Comparison of ENCODE assay signal across 8 cellular contexts in genomic region chr17:58005031-58005727, GRCh38. TPM values are rescaled to one million over a fixed set of nuclear protein-coding genes. Genes with fewer than 3 reads are reported as not detected.
A peak's percentile ranks its signal among the peaks of the same experiment; 100 is the strongest.
DNase-seq lines count a peak whose midpoint lies in the region; ATAC-seq and TF ChIP-seq lines count a peak whose summit lies in the region.

No MANE protein-coding gene starts in this region.

- H3K27ac ChIP-seq in OCI-LY1 (ENCODE audit: low read depth, low read length, poor library complexity, severe bottlenecking) (no peak overlapping the region), endodermal cell (ENCODE audit: low read depth, low read length) (no peak overlapping the region), prostate gland (peak overlapping the region; percentile 99)

- peak overlapping the region; percentile 91 for H3K4me2 ChIP-seq in OCI-LY1 (ENCODE audit: low read length)

- DNase-seq in GM03348 (ENCODE audit: low spot score) (peak; percentile 15), endodermal cell (no peak), prostate gland (ENCODE audit: low spot score) (no peak), C1 segment of cervical spinal cord (lab: John Stamatoyannopoulos, UW) (no peak), NCI-H345 (lab: John Stamatoyannopoulos, UW) (no peak)
- no peak for DNase-seq in stimulated activated CD4-positive, alpha-beta T cell treated with anti-CD3 and anti-CD28 coated beads, Interleukin-2, amount 100 ng/mL, for 48 hours

- H3K9me3 ChIP-seq in OCI-LY1 (ENCODE audit: low read length) = no peaks in the 10 kb centered on the region
- no peaks in the 10 kb centered on the region for H3K9me3 ChIP-seq in endodermal cell (ENCODE audit: control insufficient read depth, low read length)
- H3K9me3 ChIP-seq in prostate gland = no peaks in the 10 kb centered on the region

- no peaks in the 10 kb centered on the region for H3K9me3 Mint-ChIP-seq in endodermal cell

- intact Hi-C loops in prostate gland (cut with DNase I) = loop anchor here (10.0 kb wide), 2 partner anchors 110 to 880 kb away; no protein-coding TSS in a partner anchor

- H3K4me3 Mint-ChIP-seq in endodermal cell = peak overlapping the region; percentile 100

- no peaks in the 10 kb centered on the region for H3K27me3 Mint-ChIP-seq in endodermal cell (ENCODE audit: insufficient read depth)

- H4K20me1 ChIP-seq in OCI-LY1 (ENCODE audit: insufficient read depth, low read length) = no peaks in the 10 kb centered on the region; the same call in 1 of the 2 replicates

- peaks cover 25% of the 10 kb centered on the region; the same call in 1 of the 2 replicates for H3F3A ChIP-seq in OCI-LY1 (ENCODE audit: insufficient read depth, low read length)

- H3K9ac ChIP-seq in OCI-LY1 (ENCODE audit: low read length) = peak overlapping the region; percentile 99
- H3K9ac ChIP-seq in endodermal cell (ENCODE audit: extremely low read depth, low read length, poor library complexity, severe bottlenecking) = peak overlapping the region; percentile 98

- peak overlapping the region; percentile 93 for H3K4me3 ChIP-seq in OCI-LY1 (ENCODE audit: low read depth, low read length, poor library complexity, severe bottlenecking)
- H3K4me3 ChIP-seq in endodermal cell (ENCODE audit: low read length) = peak overlapping the region; percentile 96
- peak overlapping the region; percentile 82 to 98 for H3K4me3 ChIP-seq in prostate gland

- no peak for ATAC-seq in GM21390 (IDR thresholded peaks at IDR 0.05; ENCODE audit: unreplicated experiment)

- H3K36me3 Mint-ChIP-seq in endodermal cell (ENCODE audit: low read depth) = peaks cover 54% of the 10 kb centered on the region

- H3K27ac Mint-ChIP-seq in endodermal cell = peak overlapping the region; percentile 100

- peaks cover 40% of the 10 kb centered on the region for H3K4me1 Mint-ChIP-seq in endodermal cell

- TF ChIP-seq POLR2A in prostate gland (IDR thresholded peaks at IDR 0.05) = no peak

- H3K36me3 ChIP-seq in OCI-LY1 (ENCODE audit: insufficient read depth, low read length) (peaks cover 68% of the 10 kb centered on the region), endodermal cell (ENCODE audit: control insufficient read depth, insufficient read depth, low read length) (peaks cover 58% of the 10 kb centered on the region), prostate gland (peaks cover 3 to 8% of the 10 kb centered on the region in 2 donors)

- no peaks in the 10 kb centered on the region for H3K9me2 ChIP-seq in OCI-LY1 (ENCODE audit: low read depth, low read length)

- TF ChIP-seq CTCF in OCI-LY1 (IDR thresholded peaks at IDR 0.05; ENCODE audit: low read length) = no peak
- TF ChIP-seq CTCF in endodermal cell (conservative IDR thresholded peaks at IDR 0.05) = no peak
- no peak for TF ChIP-seq CTCF in prostate gland (IDR thresholded peaks at IDR 0.05)

- H3K27me3 ChIP-seq in OCI-LY1 (ENCODE audit: insufficient read depth, low read length) = no peaks in the 10 kb centered on the region
- H3K27me3 ChIP-seq in endodermal cell (ENCODE audit: control insufficient read depth, insufficient read depth, low read length, poor library complexity, severe bottlenecking) = no peaks in the 10 kb centered on the region
- H3K27me3 ChIP-seq in prostate gland (replicated peaks; ENCODE audit: insufficient read depth) = no peaks in the 10 kb centered on the region

- peaks cover 52% of the 10 kb centered on the region for H3K4me1 ChIP-seq in OCI-LY1 (ENCODE audit: insufficient read depth, low read length, severe bottlenecking)
- H3K4me1 ChIP-seq in endodermal cell (ENCODE audit: control insufficient read depth, insufficient read depth, low read length) = peaks cover 13% of the 10 kb centered on the region
- H3K4me1 ChIP-seq in prostate gland (replicated peaks) = peaks cover 25% of the 10 kb centered on the region

- no peak overlapping the region for H2AFZ ChIP-seq in OCI-LY1 (ENCODE audit: low read length)

- WGBS in endodermal cell (ENCODE audit: insufficient coverage in 1 of 2, insufficient read length in 1 of 2), 2 experiments = 46 to 62% methylated on average over 11 of the region's 12 CpGs
- 35% methylated on average over 12 of the region's 12 CpGs for WGBS in prostate gland

- peaks cover 35% of the 10 kb centered on the region for H3K79me2 ChIP-seq in OCI-LY1 (ENCODE audit: insufficient read depth, low read length)

RNA-seq across cellular contexts. Expression of gene SRSF1, which starts 1.9 kb away (rescaled TPM):
- 100 to 1,000 TPM; 339 to 361 TPM for total RNA-seq in endodermal cell
- polyA plus RNA-seq in endodermal cell (2013, experiment 1 of 2) = 250 TPM
- polyA plus RNA-seq in endodermal cell (2013, experiment 2 of 2) = 209 TPM
- 100 to 1,000 TPM; 136 to 151 TPM for total RNA-seq in prostate gland

RNA-seq across cellular contexts. Expression of gene VEZF1, which starts 17.1 kb away (rescaled TPM):
- total RNA-seq in endodermal cell (10 to 100 TPM; 50.3 to 59.3 TPM), prostate gland (10 to 100 TPM; 84.9 to 91.1 TPM)
- 143 TPM for polyA plus RNA-seq in endodermal cell (2013, experiment 1 of 2)
- polyA plus RNA-seq in endodermal cell (2013, experiment 2 of 2) = 140 TPM

RNA-seq across cellular contexts. Expression of gene CUEDC1, which starts 50.0 kb away (rescaled TPM):
- 10 to 100 TPM; 11.0 to 18.7 TPM for total RNA-seq in endodermal cell
- polyA plus RNA-seq in endodermal cell (2013, experiment 1 of 2) = 43.5 TPM
- 39.6 TPM for polyA plus RNA-seq in endodermal cell (2013, experiment 2 of 2)
- total RNA-seq in prostate gland = 10 to 100 TPM; 33.0 to 44.9 TPM

Comparison
In these comparisons a context has a peak if more than half of its experiments do, and no peak if none do; other contexts are left out.
1. H3K27ac ChIP-seq: peak in prostate gland (2 of 2); none in OCI-LY1 (single experiment) and endodermal cell (single experiment).
2. Peak in every context shown above with its lines, with median percentiles within 50 percentile points of each other: H3K4me3 ChIP-seq.